1 cellular context compared by ENCODE assay signal in the genomic region with DNA sequence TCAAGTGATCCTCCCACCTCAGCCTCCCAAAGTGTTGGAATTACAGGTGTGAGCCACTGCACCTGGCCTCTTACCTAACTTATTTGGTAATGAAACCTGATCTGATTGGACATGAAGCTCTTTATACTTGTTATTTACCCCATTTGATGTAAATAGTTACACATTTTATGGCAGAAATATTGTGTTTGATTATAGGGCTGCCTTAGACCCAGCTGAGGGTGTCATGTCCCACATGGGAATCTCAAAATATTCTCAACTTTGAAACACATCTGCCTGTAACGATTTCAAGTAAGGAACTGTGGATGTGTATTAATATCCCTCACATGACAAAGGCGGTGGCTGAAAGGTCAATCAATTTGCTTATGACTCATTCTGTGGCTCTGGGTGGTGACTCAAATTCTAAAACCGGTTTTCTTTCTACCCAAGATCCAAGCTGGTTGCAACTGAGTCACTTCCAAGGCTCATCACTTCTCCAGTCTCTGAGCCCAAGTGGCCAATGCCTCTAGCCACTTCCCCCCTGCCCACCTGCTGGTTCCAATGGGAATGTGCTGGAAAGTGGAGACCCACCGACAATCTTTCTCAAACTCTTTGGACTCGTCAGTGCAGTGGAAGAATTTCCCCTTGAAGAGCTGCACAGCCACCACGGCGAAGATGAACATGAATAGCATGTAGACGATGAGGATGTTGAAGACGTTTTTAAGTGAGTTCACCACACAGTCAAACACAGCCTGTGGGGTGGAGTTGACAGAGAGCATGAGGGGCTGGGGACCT.
TF ChIP-seq lines count a peak whose summit lies in the region.

No MANE protein-coding gene starts in this region.

TF ChIP-seq in HCT116, 20 proteins besides CTCF, POLR2A, EP300 and RAD21:
- peak; percentile 61 for TF ChIP-seq POLR2AphosphoS5 (IDR thresholded peaks at IDR 0.05; ENCODE audit: low read depth, low read length)
- TF ChIP-seq EZH2phosphoT487 (IDR thresholded peaks at IDR 0.05; ENCODE audit: borderline replicate concordance) = no peak
- peak; percentile 98 for TF ChIP-seq JUND (IDR thresholded peaks at IDR 0.05)
- peak; percentile 93 for TF ChIP-seq SP1 (IDR thresholded peaks at IDR 0.05; ENCODE audit: low read depth)
- TF ChIP-seq TCF7L2 (IDR thresholded peaks at IDR 0.05; ENCODE audit: borderline replicate concordance, extremely low read depth, insufficient read depth, insufficient read length) = peak; percentile 70
- TF ChIP-seq ATF3 (IDR thresholded peaks at IDR 0.05) = no peak; the same call in 1 of the 2 replicates
- TF ChIP-seq CBX3 (IDR thresholded peaks at IDR 0.05; ENCODE audit: low read depth) = peak; percentile 66
- TF ChIP-seq REST (IDR thresholded peaks at IDR 0.05; ENCODE audit: low read depth) = no peak
- TF ChIP-seq SRF (IDR thresholded peaks at IDR 0.05; ENCODE audit: low read depth) = 0 out of 2 replicates have a peak, but pooled peaks have one; percentile 66
- TF ChIP-seq, protein P1, sequence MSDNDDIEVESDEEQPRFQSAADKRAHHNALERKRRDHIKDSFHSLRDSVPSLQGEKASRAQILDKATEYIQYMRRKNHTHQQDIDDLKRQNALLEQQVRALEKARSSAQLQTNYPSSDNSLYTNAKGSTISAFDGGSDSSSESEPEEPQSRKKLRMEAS (IDR thresholded peaks at IDR 0.05) = peak; percentile 27
- TF ChIP-seq ZFX (IDR thresholded peaks at IDR 0.05) = no peak
- peak; percentile 65 for TF ChIP-seq CEBPB (IDR thresholded peaks at IDR 0.05; ENCODE audit: low read depth)
- no peak for TF ChIP-seq ZNF274 (IDR thresholded peaks at IDR 0.05; ENCODE audit: low read depth, low read length)
- no peak for TF ChIP-seq EZH2 (IDR thresholded peaks at IDR 0.05)
- peak; percentile 49 for TF ChIP-seq SIN3A (IDR thresholded peaks at IDR 0.05; ENCODE audit: low read depth)
- TF ChIP-seq, protein P2, sequence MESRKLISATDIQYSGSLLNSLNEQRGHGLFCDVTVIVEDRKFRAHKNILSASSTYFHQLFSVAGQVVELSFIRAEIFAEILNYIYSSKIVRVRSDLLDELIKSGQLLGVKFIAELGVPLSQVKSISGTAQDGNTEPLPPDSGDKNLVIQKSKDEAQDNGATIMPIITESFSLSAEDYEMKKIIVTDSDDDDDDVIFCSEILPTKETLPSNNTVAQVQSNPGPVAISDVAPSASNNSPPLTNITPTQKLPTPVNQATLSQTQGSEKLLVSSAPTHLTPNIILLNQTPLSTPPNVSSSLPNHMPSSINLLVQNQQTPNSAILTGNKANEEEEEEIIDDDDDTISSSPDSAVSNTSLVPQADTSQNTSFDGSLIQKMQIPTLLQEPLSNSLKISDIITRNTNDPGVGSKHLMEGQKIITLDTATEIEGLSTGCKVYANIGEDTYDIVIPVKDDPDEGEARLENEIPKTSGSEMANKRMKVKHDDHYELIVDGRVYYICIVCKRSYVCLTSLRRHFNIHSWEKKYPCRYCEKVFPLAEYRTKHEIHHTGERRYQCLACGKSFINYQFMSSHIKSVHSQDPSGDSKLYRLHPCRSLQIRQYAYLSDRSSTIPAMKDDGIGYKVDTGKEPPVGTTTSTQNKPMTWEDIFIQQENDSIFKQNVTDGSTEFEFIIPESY (IDR thresholded peaks at IDR 0.05; ENCODE audit: extremely low read depth, insufficient replicate concordance, low read length) = no peak
- no peak for TF ChIP-seq ELF1 (IDR thresholded peaks at IDR 0.05; ENCODE audit: borderline replicate concordance, low read depth)
- peak; percentile 98 for TF ChIP-seq FOSL1 (IDR thresholded peaks at IDR 0.05; ENCODE audit: low read depth)
- no peak for TF ChIP-seq YY1 (IDR thresholded peaks at IDR 0.05; ENCODE audit: extremely low read depth, insufficient replicate concordance, low read depth, low read length)
- TF ChIP-seq EGR1 (IDR thresholded peaks at IDR 0.05; ENCODE audit: low read depth) = no peak
